ENCODE assay signal across 23 cellular contexts in genomic region chr6:28089054-28089453, GRCh38.
"Had no signal": no experiment of that assay in that cellular context is flagged by ENCODE, and none has a peak within 500 bp of the region (broad histone marks: within the 10 kb centered on the region; RNA-seq: fewer than 3 reads in every experiment).

No MANE protein-coding gene starts in this region.

- H3K27me3 ChIP-seq: MG63 had no signal

- H3K36me3 ChIP-seq: MG63 had no signal

- H3K9ac ChIP-seq: SK-N-SH had no signal

- FAIRE-seq: HTR-8/SVneo had no signal

- DNase-seq: KBM-7, MG63, NCI-H1092, NCI-H1105 treated with DMSO at 0.1 percent for 48 hours, NCI-H1417 treated with DMSO at 0.1 percent for 48 hours, NCI-H146, NCI-H1694 treated with DMSO at 0.1 percent for 48 hours, NCI-H1930, NCI-H2081, NCI-H2107, NCI-H2227 treated with DMSO at 0.1 percent for 48 hours, NCI-H524, NCI-H69, NCI-H774, SHP77, SK-N-SH, SW 1271, T-cell had no signal

- H3K27ac ChIP-seq: HL-60, RWPE1 had no signal

- ATAC-seq: Panc1, T-cell had no signal

- H3K27me3 Mint-ChIP-seq: IgD-negative memory B cell had no signal

- H3K27ac Mint-ChIP-seq: IgD-negative memory B cell, T-cell had no signal

- H3K4me1 Mint-ChIP-seq: IgD-negative memory B cell had no signal

- H3K4me3 ChIP-seq: MG63 had no signal

- H3K4me3 Mint-ChIP-seq: T-cell had no signal

- H3K9me3 ChIP-seq: MG63, SK-N-SH had no signal

- H3K4me2 ChIP-seq: SK-N-SH had no signal
